ENCODE assay signal across 12 cellular contexts in the genomic region with DNA sequence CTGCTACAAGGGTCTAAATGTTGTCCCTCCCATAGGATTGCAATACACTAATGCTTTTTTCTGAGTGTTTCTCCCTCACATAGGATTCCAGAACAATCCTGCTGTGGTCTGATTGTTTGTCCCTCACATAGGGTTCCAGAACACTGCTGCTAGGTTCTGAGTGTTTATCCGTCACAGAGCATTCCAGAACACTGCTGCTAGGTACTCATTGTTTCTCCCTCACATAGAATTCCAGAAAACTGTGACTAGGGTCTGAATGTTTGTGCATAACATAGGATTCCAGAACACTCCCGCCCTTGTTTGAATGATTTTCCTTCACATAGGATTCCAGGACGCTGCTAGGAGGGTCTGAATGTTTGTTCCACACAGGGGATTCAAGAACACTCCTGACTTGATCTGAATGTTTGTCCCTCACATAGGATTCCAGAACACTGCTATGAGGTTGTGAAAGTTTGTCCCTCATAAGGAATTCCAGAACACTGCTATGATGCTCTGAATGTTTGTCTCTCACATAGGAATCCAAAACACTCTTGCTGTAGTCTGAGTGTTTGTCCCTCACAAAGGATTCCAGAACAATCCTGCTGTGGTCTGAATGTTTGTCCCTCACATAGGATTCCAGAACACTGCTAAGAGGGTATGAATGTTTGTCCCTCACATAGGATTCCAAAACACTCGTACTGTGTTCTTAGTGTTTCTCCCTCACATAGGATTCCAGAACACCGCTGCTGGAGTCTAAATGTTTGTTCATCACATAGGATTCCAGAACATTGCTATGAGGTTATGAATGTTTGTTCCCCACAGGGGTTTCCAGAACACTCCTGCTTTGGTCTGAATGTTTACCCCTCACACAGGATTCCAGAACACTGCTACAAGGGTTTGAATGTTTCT.
"Had no signal": no experiment of that assay in that cellular context is flagged by ENCODE, and none has a peak within 500 bp of the region (broad histone marks: within the 10 kb centered on the region; RNA-seq: fewer than 3 reads in every experiment).

No MANE protein-coding gene starts in this region.

- H3K4me1 Mint-ChIP-seq: activated CD4-positive, alpha-beta T cell treated with anti-CD3 and anti-CD28 coated beads, Interleukin-2, amount 10 ng/mL, durations not matched to agents 7 days and 5 days; activated naive CD4-positive, alpha-beta T cell treated with anti-CD3 and anti-CD28 coated beads, Interleukin-2, amount 50 U/mL, for 24 hours; central memory CD8-positive, alpha-beta T cell; immature natural killer cell; memory B cell; WTC11 had no signal

- H3K27ac Mint-ChIP-seq: activated CD4-positive, alpha-beta T cell treated with anti-CD3 and anti-CD28 coated beads, Interleukin-2, amount 10 ng/mL, durations not matched to agents 7 days and 5 days; activated naive CD4-positive, alpha-beta T cell treated with anti-CD3 and anti-CD28 coated beads, Interleukin-2, amount 50 U/mL, for 24 hours; effector memory CD8-positive, alpha-beta T cell; immature natural killer cell; memory B cell; WTC11 had no signal

- DNase-seq: activated CD4-positive, alpha-beta T cell treated with anti-CD3 and anti-CD28 coated beads, Interleukin-2, amount 10 ng/mL, durations not matched to agents 7 days and 5 days; body of pancreas; effector memory CD8-positive, alpha-beta T cell; immature natural killer cell; left colon; small intestine; T-helper 1 cell; trophoblast cell had no signal

- H3K27me3 ChIP-seq: body of pancreas had no signal

- H3K27me3 Mint-ChIP-seq: activated CD4-positive, alpha-beta T cell treated with anti-CD3 and anti-CD28 coated beads, Interleukin-2, amount 10 ng/mL, durations not matched to agents 7 days and 5 days had no signal

- H3K4me3 Mint-ChIP-seq: activated CD4-positive, alpha-beta T cell treated with anti-CD3 and anti-CD28 coated beads, Interleukin-2, amount 10 ng/mL, durations not matched to agents 7 days and 5 days; activated naive CD4-positive, alpha-beta T cell treated with anti-CD3 and anti-CD28 coated beads, Interleukin-2, amount 50 U/mL, for 24 hours; central memory CD8-positive, alpha-beta T cell; effector memory CD8-positive, alpha-beta T cell; immature natural killer cell; memory B cell; WTC11 had no signal

- ATAC-seq: body of pancreas; effector memory CD8-positive, alpha-beta T cell; left colon; WTC11 had no signal

- H3K27ac ChIP-seq: body of pancreas had no signal

- H3K4me3 ChIP-seq: body of pancreas had no signal

- H3K4me1 ChIP-seq: body of pancreas had no signal
